13 cellular contexts compared by ENCODE assay signal in genomic region chr11:121394785-121395184, GRCh38.
"Had no signal": no experiment of that assay in that cellular context is flagged by ENCODE, and none has a peak within 500 bp of the region (broad histone marks: within the 10 kb centered on the region; RNA-seq: fewer than 3 reads in every experiment).

No MANE protein-coding gene starts in this region.

- H3K27ac ChIP-seq: body of pancreas, prostate gland, testis, upper lobe of left lung had no signal

- H3K4me3 ChIP-seq: body of pancreas, prostate gland, testis, upper lobe of left lung had no signal

- H3K36me3 ChIP-seq: prostate gland, upper lobe of left lung had no signal

- H3K9me3 ChIP-seq: body of pancreas, prostate gland, testis, upper lobe of left lung had no signal

- H3K4me1 ChIP-seq: body of pancreas, prostate gland had no signal

- DNase-seq: activated CD4-positive, alpha-beta T cell treated with anti-CD3 and anti-CD28 coated beads, Interleukin-2, amount 10 ng/mL, durations not matched to agents 7 days and 5 days; activated CD8-positive, alpha-beta memory T cell treated with anti-CD3 and anti-CD28 coated beads, Interleukin-2, amount 50 U/mL, for 4 hours; activated naive CD4-positive, alpha-beta T cell treated with anti-CD3 and anti-CD28 coated beads for 36 hours; activated T-cell treated with anti-CD3 and anti-CD28 coated beads, Interleukin-2, amount 50 U/mL, for 4 hours; body of pancreas; effector memory CD8-positive, alpha-beta T cell; naive B cell; right cardiac atrium; stimulated activated CD4-positive, alpha-beta T cell treated with anti-CD3 and anti-CD28 coated beads, Interleukin-2, amount 100 ng/mL, for 24 hours; T-helper 9 cell; testis; upper lobe of left lung had no signal

- ATAC-seq: activated T-cell treated with anti-CD3 and anti-CD28 coated beads, Interleukin-2, amount 50 U/mL, for 4 hours; body of pancreas; effector memory CD8-positive, alpha-beta T cell; right cardiac atrium had no signal

- H3K27me3 ChIP-seq: testis, upper lobe of left lung had no signal
